ENCODE assay signal across 13 cellular contexts in genomic region chr6:4656106-4656505, GRCh38.
DNase-seq lines count a peak whose midpoint lies in the region; ATAC-seq and TF ChIP-seq lines count a peak whose summit lies in the region.
"Had no signal": no experiment of that assay in that cellular context is flagged by ENCODE, and none has a peak within 500 bp of the region (broad histone marks: within the 10 kb centered on the region; RNA-seq: fewer than 3 reads in every experiment).

No MANE protein-coding gene starts in this region.

- no peak overlapping the region for H2BK5ac ChIP-seq in trophoblast cell (ENCODE audit: low read depth, low read length, poor library complexity)

- peaks cover 31% of the 10 kb centered on the region for H3K4me1 Mint-ChIP-seq in WTC11

- peaks cover 0 to 5% (median 0%) of the 10 kb centered on the region in 4 donors for H3K9me3 ChIP-seq in esophagus muscularis mucosa
- no peaks in the 10 kb centered on the region for H3K9me3 ChIP-seq in trophoblast cell (ENCODE audit: insufficient read depth, low read depth, low read length)
- H3K9me3 ChIP-seq: HAP-1 had no signal

- TF ChIP-seq POLR2A in esophagus muscularis mucosa (IDR thresholded peaks at IDR 0.05; ENCODE audit: low read depth), result no peak

- no peak overlapping the region for H3K18ac ChIP-seq in trophoblast cell (ENCODE audit: low read length)

- H3K36me3 ChIP-seq in esophagus muscularis mucosa, result no peaks in the 10 kb centered on the region
- H3K36me3 ChIP-seq in trophoblast cell (ENCODE audit: control insufficient read depth in 1 of 2, insufficient read depth in 2 of 2, low read length in 2 of 2), result no peaks in the 10 kb centered on the region
- H3K36me3 ChIP-seq: HAP-1 had no signal

- H3K14ac ChIP-seq in trophoblast cell (ENCODE audit: low read length), result no peak overlapping the region

- peaks cover 6% of the 10 kb centered on the region for H3K36me3 Mint-ChIP-seq in WTC11

- CTCF ChIA-PET in WTC11 (lab: Charles Lee), result interaction anchor here (1.1 to 1.4 kb wide), 2 partner anchors 124 to 268 kb away, joined by 3 read pairs; no protein-coding TSS in a partner anchor

- H3K27ac ChIP-seq in esophagus muscularis mucosa (replicated peaks in 1 of 4) (no peak overlapping the region), trophoblast cell (ENCODE audit: low read depth, low read length) (no peak overlapping the region)
- H3K27ac ChIP-seq: C4-2B, HL-60 had no signal

- no peaks in the 10 kb centered on the region for H3K79me2 ChIP-seq in trophoblast cell (ENCODE audit: control insufficient read depth, insufficient read depth, low read length, poor library complexity)

- H4K91ac ChIP-seq in trophoblast cell (ENCODE audit: low read depth, low read length), result no peak overlapping the region

- no peak overlapping the region for H2AFZ ChIP-seq in trophoblast cell (ENCODE audit: insufficient read depth, low read length, poor library complexity)

- no peak overlapping the region for H3K23ac ChIP-seq in trophoblast cell (ENCODE audit: low read length)

- peaks cover 5% of the 10 kb centered on the region for H3K27me3 Mint-ChIP-seq in WTC11 (ENCODE audit: low read depth)

- no peak overlapping the region for H3K4ac ChIP-seq in trophoblast cell (ENCODE audit: low read depth, low read length)

- DNase-seq in WTC11 (ENCODE audit: low spot score) (no peak), esophagus muscularis mucosa (ENCODE audit: extremely low spot score) (peak; percentile 21), trophoblast cell (no peak)
- DNase-seq: ACHN; Caco-2; CD4-positive, alpha-beta T cell; GOT3 had no signal

- peaks cover 25% of the 10 kb centered on the region for H3K9me3 Mint-ChIP-seq in WTC11

- H3K27me3 ChIP-seq in esophagus muscularis mucosa (no peaks in the 10 kb centered on the region), trophoblast cell (ENCODE audit: insufficient read depth, low read length) (no peaks in the 10 kb centered on the region)

- peak overlapping the region; percentile 66 for H2AK5ac ChIP-seq in trophoblast cell (ENCODE audit: low read length)

- intact Hi-C loops in esophagus muscularis mucosa (cut with DNase I), result no loop called here

- no peak overlapping the region for H3K4me2 ChIP-seq in trophoblast cell (ENCODE audit: low read length)

- no peak for TF ChIP-seq CTCF in WTC11 (IDR thresholded peaks at IDR 0.05)
- TF ChIP-seq CTCF in esophagus muscularis mucosa (IDR thresholded peaks at IDR 0.05), result no peak

- POLR2A ChIA-PET in WTC11 (lab: Charles Lee), result no interaction called here

- H2BK120ac ChIP-seq in trophoblast cell (ENCODE audit: insufficient read depth, low read length, poor library complexity), result no peak overlapping the region

- no peak overlapping the region for H3K9ac ChIP-seq in trophoblast cell (ENCODE audit: low read length)

- no peak overlapping the region for H2BK12ac ChIP-seq in trophoblast cell (ENCODE audit: low read length)

- H3K4me1 ChIP-seq in esophagus muscularis mucosa (peaks cover 0 to 8% (median 7%) of the 10 kb centered on the region in 4 donors), trophoblast cell (ENCODE audit: control insufficient read depth in 1 of 2, insufficient read depth in 2 of 2, low read length in 2 of 2) (peaks cover 2 to 5% of the 10 kb centered on the region in 2 experiments)
- H3K4me1 ChIP-seq: HAP-1 had no signal

- H3K79me1 ChIP-seq in trophoblast cell (ENCODE audit: low read length), result no peaks in the 10 kb centered on the region

- no peak overlapping the region for H3K4me3 Mint-ChIP-seq in WTC11
- H3K4me3 Mint-ChIP-seq: CD4-positive, alpha-beta T cell had no signal

- H3K4me3 ChIP-seq in esophagus muscularis mucosa (no peak overlapping the region), trophoblast cell (ENCODE audit: low read depth, low read length) (no peak overlapping the region)
- H3K4me3 ChIP-seq: HAP-1 had no signal

- TF ChIP-seq EP300 in esophagus muscularis mucosa (IDR thresholded peaks at IDR 0.05), result no peak

- H3K27ac Mint-ChIP-seq in WTC11, result no peak overlapping the region
- H3K27ac Mint-ChIP-seq: CD4-positive, alpha-beta T cell had no signal

- no peak overlapping the region for H4K8ac ChIP-seq in trophoblast cell (ENCODE audit: low read depth, low read length)

- 65% methylated on average over 3 of the region's 3 CpGs for WGBS in esophagus muscularis mucosa
- WGBS in trophoblast cell (ENCODE audit: extremely low coverage, insufficient coverage, insufficient read length), result no CpG with 5 or more reads among the region's 3 CpGs

- H4K12ac ChIP-seq in trophoblast cell (ENCODE audit: low read depth, low read length), result no peak overlapping the region

- ATAC-seq in WTC11 (peak; percentile 60; the same call in 1 of the 2 replicates), GM19397 (IDR thresholded peaks at IDR 0.05; ENCODE audit: unreplicated experiment) (no peak), GM21526 (IDR thresholded peaks at IDR 0.05; ENCODE audit: low FRiP score, unreplicated experiment) (no peak), HG03045 (IDR thresholded peaks at IDR 0.05; ENCODE audit: unreplicated experiment) (no peak)

TF ChIP-seq in WTC11, 78 proteins besides CTCF, POLR2A, EP300 and RAD21:
- TF ChIP-seq, protein P1, sequence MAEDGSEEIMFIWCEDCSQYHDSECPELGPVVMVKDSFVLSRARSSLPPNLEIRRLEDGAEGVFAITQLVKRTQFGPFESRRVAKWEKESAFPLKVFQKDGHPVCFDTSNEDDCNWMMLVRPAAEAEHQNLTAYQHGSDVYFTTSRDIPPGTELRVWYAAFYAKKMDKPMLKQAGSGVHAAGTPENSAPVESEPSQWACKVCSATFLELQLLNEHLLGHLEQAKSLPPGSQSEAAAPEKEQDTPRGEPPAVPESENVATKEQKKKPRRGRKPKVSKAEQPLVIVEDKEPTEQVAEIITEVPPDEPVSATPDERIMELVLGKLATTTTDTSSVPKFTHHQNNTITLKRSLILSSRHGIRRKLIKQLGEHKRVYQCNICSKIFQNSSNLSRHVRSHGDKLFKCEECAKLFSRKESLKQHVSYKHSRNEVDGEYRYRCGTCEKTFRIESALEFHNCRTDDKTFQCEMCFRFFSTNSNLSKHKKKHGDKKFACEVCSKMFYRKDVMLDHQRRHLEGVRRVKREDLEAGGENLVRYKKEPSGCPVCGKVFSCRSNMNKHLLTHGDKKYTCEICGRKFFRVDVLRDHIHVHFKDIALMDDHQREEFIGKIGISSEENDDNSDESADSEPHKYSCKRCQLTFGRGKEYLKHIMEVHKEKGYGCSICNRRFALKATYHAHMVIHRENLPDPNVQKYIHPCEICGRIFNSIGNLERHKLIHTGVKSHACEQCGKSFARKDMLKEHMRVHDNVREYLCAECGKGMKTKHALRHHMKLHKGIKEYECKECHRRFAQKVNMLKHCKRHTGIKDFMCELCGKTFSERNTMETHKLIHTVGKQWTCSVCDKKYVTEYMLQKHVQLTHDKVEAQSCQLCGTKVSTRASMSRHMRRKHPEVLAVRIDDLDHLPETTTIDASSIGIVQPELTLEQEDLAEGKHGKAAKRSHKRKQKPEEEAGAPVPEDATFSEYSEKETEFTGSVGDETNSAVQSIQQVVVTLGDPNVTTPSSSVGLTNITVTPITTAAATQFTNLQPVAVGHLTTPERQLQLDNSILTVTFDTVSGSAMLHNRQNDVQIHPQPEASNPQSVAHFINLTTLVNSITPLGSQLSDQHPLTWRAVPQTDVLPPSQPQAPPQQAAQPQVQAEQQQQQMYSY (CRISPR knock-in tag; IDR thresholded peaks at IDR 0.05), result peak; percentile 74
- no peak for TF ChIP-seq SMAD4 (CRISPR knock-in tag; IDR thresholded peaks at IDR 0.05)
